In the genomic region with DNA sequence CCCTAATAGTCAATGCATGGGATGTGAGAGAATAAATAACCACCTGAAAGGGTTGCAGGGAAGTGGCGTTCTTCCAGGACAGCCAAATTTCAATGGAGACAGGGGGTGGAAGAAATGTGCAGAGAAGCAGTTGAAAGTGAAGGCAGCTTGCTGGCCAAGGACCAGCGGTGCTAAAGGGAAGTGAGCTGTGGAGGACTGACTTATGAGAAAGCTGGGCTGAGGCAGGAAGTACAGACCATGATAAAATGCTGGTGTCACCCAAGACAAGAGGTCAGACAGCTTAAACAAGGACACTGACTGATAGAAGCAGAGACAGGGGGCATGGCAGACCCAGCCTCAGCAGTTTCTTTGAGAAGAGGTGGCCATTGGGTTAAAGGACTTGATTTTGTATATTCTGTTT, we compare ENCODE assay signal across 8 cellular contexts.
A peak's percentile ranks its signal among the peaks of the same experiment; 100 is the strongest.
DNase-seq lines count a peak whose midpoint lies in the region; ATAC-seq and FAIRE-seq lines count a peak whose summit lies in the region.

No MANE protein-coding gene starts in this region.

- no peak overlapping the region for H2AFZ ChIP-seq in mesenchymal stem cell (ENCODE audit: low read depth, low read length)

- no peak overlapping the region for H3K18ac ChIP-seq in mesenchymal stem cell (ENCODE audit: low read depth in 1 of 2, low read length in 2 of 2)

- H2BK120ac ChIP-seq in mesenchymal stem cell (ENCODE audit: low read depth, low read length), result no peak overlapping the region

- H2AK5ac ChIP-seq in mesenchymal stem cell (ENCODE audit: low read length, severe bottlenecking), result no peak overlapping the region

- H3K4ac ChIP-seq in mesenchymal stem cell (ENCODE audit: low read depth in 1 of 2, low read length in 2 of 2), result no peak overlapping the region

- no peak overlapping the region for H2BK15ac ChIP-seq in mesenchymal stem cell (ENCODE audit: low read depth, poor library complexity, severe bottlenecking)

- no peaks in the 10 kb centered on the region for H3K79me1 ChIP-seq in mesenchymal stem cell (replicated peaks; ENCODE audit: low read length, poor library complexity, severe bottlenecking)

- H4K8ac ChIP-seq in mesenchymal stem cell (ENCODE audit: low read length), result no peak overlapping the region

- no peak overlapping the region for H3K9ac ChIP-seq in mesenchymal stem cell (ENCODE audit: low read length)

- no peak overlapping the region for H4K91ac ChIP-seq in mesenchymal stem cell (ENCODE audit: low read length)

- peak; percentile 93 for FAIRE-seq in GM18507 (lab: Jason Lieb, UNC)

- no peak overlapping the region for H3K27ac ChIP-seq in mesenchymal stem cell (ENCODE audit: low read length, poor library complexity, severe bottlenecking)

- H2BK12ac ChIP-seq in mesenchymal stem cell (ENCODE audit: low read length in 2 of 2), result no peak overlapping the region

- H3K36me3 ChIP-seq in mesenchymal stem cell (ENCODE audit: control insufficient read depth in 1 of 2, insufficient read depth in 2 of 2, low read depth in 1 of 2, low read length in 2 of 2), result peaks cover 0 to 3% of the 10 kb centered on the region in 2 experiments

- 65% methylated on average over 2 of the region's 2 CpGs for WGBS in mesenchymal stem cell

- peak; percentile 26 for DNase-seq in GM18507 (ENCODE audit: extremely low spot score, insufficient read length, low read depth)
- DNase-seq in SKM-1 (lab: John Stamatoyannopoulos, UW; ENCODE audit: unreplicated experiment), result peak; percentile 71
- DNase-seq in mesenchymal stem cell, result peak; percentile 23
- no peak for DNase-seq in A172 (ENCODE audit: low spot score)
- no peak for DNase-seq in DMS 273 treated with DMSO at 0.1 percent for 48 hours (lab: John Stamatoyannopoulos, UW)
- no peak for DNase-seq in DMS79 (lab: John Stamatoyannopoulos, UW)

- no peak overlapping the region for H3K23ac ChIP-seq in mesenchymal stem cell (ENCODE audit: low read length in 2 of 2)

- H3K27me3 ChIP-seq in mesenchymal stem cell (ENCODE audit: control insufficient read depth in 1 of 2, insufficient read depth in 1 of 2, low read length in 2 of 2), result no peaks in the 10 kb centered on the region

- H3K4me1 ChIP-seq in mesenchymal stem cell (ENCODE audit: control insufficient read depth, insufficient read depth, low read depth, low read length), result peaks cover 2% of the 10 kb centered on the region

- H3K4me3 ChIP-seq in mesenchymal stem cell (ENCODE audit: insufficient read depth in 1 of 2, low read depth in 1 of 2, low read length in 2 of 2), result no peak overlapping the region

- H3K4me2 ChIP-seq in mesenchymal stem cell (ENCODE audit: low read length, poor library complexity, severe bottlenecking), result no peak overlapping the region

- H3K9me3 ChIP-seq in mesenchymal stem cell (ENCODE audit: control insufficient read depth, low read length), result no peaks in the 10 kb centered on the region

- H3K14ac ChIP-seq in mesenchymal stem cell (ENCODE audit: low read length in 2 of 2), result no peak overlapping the region

- ATAC-seq in HG02759 (IDR thresholded peaks at IDR 0.05; ENCODE audit: unreplicated experiment) (peak; percentile 72), GM18873 (IDR thresholded peaks at IDR 0.05; ENCODE audit: low FRiP score, unreplicated experiment) (no peak)

- H2BK5ac ChIP-seq in mesenchymal stem cell (ENCODE audit: low read depth, low read length, poor library complexity, severe bottlenecking), result no peak overlapping the region

Comparison
In these comparisons a context has a peak if more than half of its experiments do, and no peak if none do; other contexts are left out.
1. DNase-seq: peak in GM18507 (single experiment), SKM-1 (single experiment) and mesenchymal stem cell (single experiment); none in A172 (single experiment), DMS 273 treated with DMSO at 0.1 percent for 48 hours (single experiment) and DMS79 (single experiment).